ENCODE assay signal across 1 cellular context in the genomic region with DNA sequence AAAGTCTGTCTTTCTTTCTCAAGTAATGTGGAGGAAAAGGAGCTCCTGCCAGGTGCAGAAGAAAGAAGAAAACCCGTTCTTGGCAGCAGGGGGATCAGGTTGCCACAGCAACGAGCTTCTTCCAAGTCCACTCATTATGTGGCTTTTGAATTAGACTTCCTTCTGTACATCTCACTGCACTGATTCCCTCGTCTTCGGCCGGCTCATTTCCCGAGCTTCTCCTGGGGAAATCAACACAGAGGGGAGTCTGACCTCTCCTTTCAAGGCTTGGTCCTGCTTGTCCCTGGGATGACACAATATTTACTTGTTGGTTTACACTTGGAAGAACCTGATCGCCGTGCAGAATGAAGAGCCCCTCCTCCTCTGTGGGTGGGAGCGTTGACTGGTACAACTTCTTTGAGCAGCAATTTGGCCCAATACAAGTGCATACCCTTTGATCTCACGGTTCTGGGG.
TF ChIP-seq lines count a peak whose summit lies in the region.

No MANE protein-coding gene starts in this region.

TF ChIP-seq in IMR-90, 13 proteins besides CTCF, POLR2A, EP300 and RAD21 (continued from another document):
- TF ChIP-seq, protein P1, sequence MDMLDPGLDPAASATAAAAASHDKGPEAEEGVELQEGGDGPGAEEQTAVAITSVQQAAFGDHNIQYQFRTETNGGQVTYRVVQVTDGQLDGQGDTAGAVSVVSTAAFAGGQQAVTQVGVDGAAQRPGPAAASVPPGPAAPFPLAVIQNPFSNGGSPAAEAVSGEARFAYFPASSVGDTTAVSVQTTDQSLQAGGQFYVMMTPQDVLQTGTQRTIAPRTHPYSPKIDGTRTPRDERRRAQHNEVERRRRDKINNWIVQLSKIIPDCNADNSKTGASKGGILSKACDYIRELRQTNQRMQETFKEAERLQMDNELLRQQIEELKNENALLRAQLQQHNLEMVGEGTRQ (IDR thresholded peaks at IDR 0.05; ENCODE audit: low read depth, low read length), result no peak
- no peak for TF ChIP-seq MAFK (IDR thresholded peaks at IDR 0.05; ENCODE audit: low read depth, low read length)
TF ChIP-seq in IMR-90: peak in this region for 0.
